Comparison of ENCODE assay signal across 14 cellular contexts in genomic region chr3:14480207-14481017, GRCh38. TPM values are rescaled to one million over a fixed set of nuclear protein-coding genes. Genes with fewer than 3 reads are reported as not detected.
DNase-seq lines count a peak whose midpoint lies in the region; ATAC-seq, FAIRE-seq and TF ChIP-seq lines count a peak whose summit lies in the region.
"Had no signal": no experiment of that assay in that cellular context is flagged by ENCODE, and none has a peak within 500 bp of the region (broad histone marks: within the 10 kb centered on the region; RNA-seq: fewer than 3 reads in every experiment).

No MANE protein-coding gene starts in this region.

- H3K36me3 Mint-ChIP-seq in MCF 10A (ENCODE audit: insufficient read depth, unreplicated experiment) = peaks cover 20% of the 10 kb centered on the region

- TF ChIP-seq CTCF in mammary epithelial cell (conservative IDR thresholded peaks at IDR 0.05 in 1 of 2, IDR thresholded peaks at IDR 0.05 in 1 of 2; ENCODE audit: extremely low read depth in 1 of 2, insufficient read depth in 1 of 2, low read depth in 1 of 2, low read length in 2 of 2) = no peak
- TF ChIP-seq CTCF in MCF 10A (IDR thresholded peaks at IDR 0.05; ENCODE audit: unreplicated experiment) = no peak
- no peak for TF ChIP-seq CTCF in endothelial cell of umbilical vein (IDR thresholded peaks at IDR 0.05; ENCODE audit: extremely low read depth in 1 of 2, insufficient read depth in 1 of 2, low read depth in 1 of 2, low read length in 2 of 2)
- no peak for TF ChIP-seq CTCF in uterus (IDR thresholded peaks at IDR 0.05)

- 45% methylated on average over 8 of the region's 8 CpGs for WGBS in mammary epithelial cell (ENCODE audit: low coverage, missing lambda C conversion rate)

- TF ChIP-seq POLR2A in endothelial cell of umbilical vein (IDR thresholded peaks at IDR 0.05; ENCODE audit: low read depth, low read length) (no peak), uterus (IDR thresholded peaks at IDR 0.05) (no peak)

- ATAC-seq in GM18868 (IDR thresholded peaks at IDR 0.05; ENCODE audit: unreplicated experiment) = no peak
- ATAC-seq: activated naive CD4-positive, alpha-beta T cell treated with anti-CD3 and anti-CD28 coated beads, Interleukin-2, amount 50 U/mL, for 72 hours; GM23338 had no signal

- H3K4me1 Mint-ChIP-seq in MCF 10A (ENCODE audit: insufficient read depth, unreplicated experiment) = no peaks in the 10 kb centered on the region

- no peak overlapping the region for H3K27ac Mint-ChIP-seq in MCF 10A (ENCODE audit: low read depth, unreplicated experiment)
- H3K27ac Mint-ChIP-seq: activated naive CD4-positive, alpha-beta T cell treated with anti-CD3 and anti-CD28 coated beads, Interleukin-2, amount 50 U/mL, for 72 hours; GM23338 had no signal

- H3K9me3 ChIP-seq in mammary epithelial cell (replicated peaks; ENCODE audit: insufficient read depth, low read length) (no peaks in the 10 kb centered on the region), endothelial cell of umbilical vein (replicated peaks; ENCODE audit: control insufficient read depth, insufficient read depth, low read length) (no peaks in the 10 kb centered on the region), uterus (no peaks in the 10 kb centered on the region)
- H3K9me3 ChIP-seq: sigmoid colon had no signal

- no peak overlapping the region for H3K4me3 Mint-ChIP-seq in MCF 10A (ENCODE audit: unreplicated experiment)
- H3K4me3 Mint-ChIP-seq: GM23338 had no signal

- peaks cover 7% of the 10 kb centered on the region for H3K4me1 ChIP-seq in mammary epithelial cell (ENCODE audit: insufficient read depth, low read length)
- H3K4me1 ChIP-seq in endothelial cell of umbilical vein (ENCODE audit: control insufficient read depth, extremely low read depth, insufficient read depth, low read length) = peaks cover 22% of the 10 kb centered on the region
- H3K4me1 ChIP-seq in uterus = peaks cover 25 to 28% of the 10 kb centered on the region in 2 donors

- POLR2A ChIA-PET in MCF 10A (lab: Yijun Ruan, JAX) = no interaction called here
- POLR2A ChIA-PET in endothelial cell of umbilical vein (lab: Charles Lee) = no interaction called here

- CTCF ChIA-PET in mammary epithelial cell (lab: Charles Lee; ENCODE audit: low non-redundant PET) (interaction anchor here (0.6 to 0.8 kb wide), 3 partner anchors 12 to 42 kb away, joined by 4 to 9 read pairs (median 5); no protein-coding TSS in a partner anchor), MCF 10A (lab: Yijun Ruan, JAX) (interaction anchor here (0.5 to 1.0 kb wide), 2 partner anchors 19 to 227 kb away, joined by 3 read pairs; no protein-coding TSS in a partner anchor), endothelial cell of umbilical vein (lab: Charles Lee) (interaction anchor here (0.9 kb wide), 1 partner anchor 277 kb away, joined by 3 read pairs; no protein-coding TSS in a partner anchor)

- H3K9me3 Mint-ChIP-seq in MCF 10A (ENCODE audit: unreplicated experiment) = no peaks in the 10 kb centered on the region
- H3K9me3 Mint-ChIP-seq: activated naive CD4-positive, alpha-beta T cell treated with anti-CD3 and anti-CD28 coated beads, Interleukin-2, amount 50 U/mL, for 72 hours; GM23338 had no signal

- no peaks in the 10 kb centered on the region for H3K27me3 Mint-ChIP-seq in MCF 10A (ENCODE audit: insufficient read depth, unreplicated experiment)

- H2AFZ ChIP-seq in mammary epithelial cell (ENCODE audit: low read depth, low read length) (no peak overlapping the region), endothelial cell of umbilical vein (ENCODE audit: low read depth, low read length) (no peak overlapping the region)
- H2AFZ ChIP-seq: GM23338 had no signal

- H3K4me3 ChIP-seq in mammary epithelial cell (replicated peaks in 1 of 3; ENCODE audit: insufficient read depth in 1 of 3, low read depth in 2 of 3, low read length in 3 of 3) (no peak overlapping the region), endothelial cell of umbilical vein (replicated peaks in 1 of 3; ENCODE audit: insufficient read depth in 1 of 3, low read depth in 1 of 3, low read length in 3 of 3) (no peak overlapping the region), uterus (no peak overlapping the region)
- H3K4me3 ChIP-seq: GM23338, sigmoid colon had no signal

- FAIRE-seq in endothelial cell of umbilical vein (lab: Jason Lieb, UNC) = no peak

- intact Hi-C loops in mammary epithelial cell (cut with micrococcal nuclease) (no loop called here), MCF 10A (cut with micrococcal nuclease) (no loop called here), endothelial cell of umbilical vein (cut with micrococcal nuclease) (no loop called here), uterus (cut with DNase I; ENCODE audit: low total_unique reads) (no loop called here)

- dilution Hi-C loops in mammary epithelial cell (cut with HindIII; ENCODE audit: low sequenced_read_pairs) = no loop called here
- dilution Hi-C loops in endothelial cell of umbilical vein (cut with MboI; ENCODE audit: extremely low pct_ligation_motif_present, low sequenced_read_pairs) = no loop called here

- H3K27me3 ChIP-seq in mammary epithelial cell (ENCODE audit: insufficient read depth, low read length) (no peaks in the 10 kb centered on the region), endothelial cell of umbilical vein (ENCODE audit: control insufficient read depth in 2 of 2, insufficient read depth in 2 of 2, low read length in 2 of 2) (no peaks in the 10 kb centered on the region), uterus (no peaks in the 10 kb centered on the region)
- H3K27me3 ChIP-seq: sigmoid colon had no signal

- H3K79me2 ChIP-seq in mammary epithelial cell (ENCODE audit: insufficient read depth, low read length) (no peaks in the 10 kb centered on the region), endothelial cell of umbilical vein (ENCODE audit: control insufficient read depth, insufficient read depth, low read length) (no peaks in the 10 kb centered on the region)

- H3K36me3 ChIP-seq in mammary epithelial cell (ENCODE audit: insufficient read depth, low read length) = peaks cover 5% of the 10 kb centered on the region
- peaks cover 1 to 3% of the 10 kb centered on the region in 2 experiments for H3K36me3 ChIP-seq in endothelial cell of umbilical vein (ENCODE audit: control insufficient read depth in 2 of 2, extremely low read depth in 1 of 2, insufficient read depth in 2 of 2, low read length in 2 of 2)
- H3K36me3 ChIP-seq in uterus = no peaks in the 10 kb centered on the region

- H3K9ac ChIP-seq in mammary epithelial cell (ENCODE audit: insufficient read depth, low read length) = no peak overlapping the region
- H3K9ac ChIP-seq in endothelial cell of umbilical vein (replicated peaks; ENCODE audit: extremely low read depth, insufficient read depth, low read length) = no peak overlapping the region

- DNase-seq in mammary epithelial cell (peak; percentile 80), MCF 10A (ENCODE audit: unreplicated experiment) (no peak), endothelial cell of umbilical vein (ENCODE audit: low read depth, low spot score) (peak; percentile 87), islet precursor cell (peak; percentile 83), uterus (peak in 1 of 2 donors; percentile 71), UCSD-AML1 (lab: John Stamatoyannopoulos, UW; ENCODE audit: unreplicated experiment) (no peak), occipital lobe (lab: John Stamatoyannopoulos, UW) (no peak)
- DNase-seq: 8988T, NCI-H345, sigmoid colon had no signal

- in situ Hi-C loops in mammary epithelial cell (cut with MboI; ENCODE audit: low sequenced_read_pairs in 2 of 2) = no loop called here

- no peaks in the 10 kb centered on the region for H3K9me1 ChIP-seq in endothelial cell of umbilical vein (replicated peaks; ENCODE audit: control insufficient read depth, extremely low read depth, insufficient read depth, low read length)

- no peaks in the 10 kb centered on the region for H4K20me1 ChIP-seq in mammary epithelial cell (ENCODE audit: insufficient read depth, low read length)
- no peaks in the 10 kb centered on the region for H4K20me1 ChIP-seq in endothelial cell of umbilical vein (replicated peaks; ENCODE audit: control insufficient read depth, extremely low read depth, insufficient read depth, low read length)

- BruUV-seq in mammary epithelial cell (replicated peaks; lab: Mats Ljungman, UMichigan) (no TSS peak), MCF 10A (replicated peaks; lab: Mats Ljungman, UMichigan) (no TSS peak), endothelial cell of umbilical vein (replicated peaks; lab: Mats Ljungman, UMichigan) (no TSS peak)

- no peak overlapping the region for H3K27ac ChIP-seq in mammary epithelial cell (ENCODE audit: insufficient read depth, low read depth, low read length)
- H3K27ac ChIP-seq in endothelial cell of umbilical vein (ENCODE audit: insufficient read depth, low read depth, low read length) = peak overlapping the region; percentile 72
- H3K27ac ChIP-seq in uterus = peak overlapping the region; percentile 11 to 65
- H3K27ac ChIP-seq: sigmoid colon had no signal

- H3K4me2 ChIP-seq in mammary epithelial cell (ENCODE audit: insufficient read depth, low read depth, low read length) (no peak overlapping the region), endothelial cell of umbilical vein (ENCODE audit: insufficient read depth, low read length) (no peak overlapping the region)
- H3K4me2 ChIP-seq: GM23338 had no signal

TF ChIP-seq in endothelial cell of umbilical vein, 7 proteins besides CTCF, POLR2A, EP300 and RAD21 (continues in another document):
- TF ChIP-seq POLR2AphosphoS5 (IDR thresholded peaks at IDR 0.05; ENCODE audit: insufficient read depth, low read depth, low read length) (no peak), MYC (IDR thresholded peaks at IDR 0.05; ENCODE audit: low read depth, low read length) (no peak), EZH2 (IDR thresholded peaks at IDR 0.05; ENCODE audit: borderline replicate concordance, low read depth, low read length, severe bottlenecking) (no peak), JUN (IDR thresholded peaks at IDR 0.05; ENCODE audit: borderline replicate concordance, insufficient read depth, insufficient read length, low read depth) (peak; percentile 50), FOS (IDR thresholded peaks at IDR 0.05; ENCODE audit: borderline replicate concordance, insufficient read depth, low read length) (no peak), GATA2 (IDR thresholded peaks at IDR 0.05; ENCODE audit: insufficient read depth, insufficient read length, low read depth, low read length) (peak; percentile 55)

RNA-seq across cellular contexts. Expression of gene GRIP2, which starts 59.7 kb away (rescaled TPM):
- under 1 TPM in 1 of 2 donors, not detected in 1; 0.17 TPM for total RNA-seq in mammary epithelial cell
- polyA plus RNA-seq in mammary epithelial cell = 0.01 TPM
- polyA minus RNA-seq in mammary epithelial cell = not detected
- total RNA-seq in MCF 10A (2022) = not detected in 2 replicates
- total RNA-seq in endothelial cell of umbilical vein = not detected in 2 replicates
- not detected in 2 replicates for polyA plus RNA-seq in endothelial cell of umbilical vein
- not detected in 2 replicates for polyA plus RNA-seq in endothelial cell of umbilical vein (2011; cell fraction: cytosol; rRNA removed)
- 0.07 TPM in 1 of 2 replicates, not detected in the other for polyA plus RNA-seq in endothelial cell of umbilical vein (2011; cell fraction: nucleus; rRNA removed)
- polyA plus RNA-seq in endothelial cell of umbilical vein (2012) = 0.04 TPM in 1 of 2 replicates, not detected in the other
- polyA minus RNA-seq in endothelial cell of umbilical vein = not detected in 2 replicates
- not detected for polyA minus RNA-seq in endothelial cell of umbilical vein (2011; cell fraction: cytosol; rRNA and poly(A)+ RNA removed)
- polyA minus RNA-seq in endothelial cell of umbilical vein (2011; cell fraction: nucleus; rRNA and poly(A)+ RNA removed) = not detected in 2 replicates
- total RNA-seq in uterus = 1 to 10 TPM in 3 of 4 donors, under 1 TPM in 1; 0.77 to 8.0 (median 2.1) TPM
- total RNA-seq in occipital lobe = 9.7 TPM
- total RNA-seq: activated naive CD4-positive, alpha-beta T cell treated with anti-CD3 and anti-CD28 coated beads, Interleukin-2, amount 50 U/mL, for 72 hours; T-helper 2 cell treated with Interferon-gamma antibody and Interleukin-4, amounts not matched to agents 100 ng/mL and 5 ng/mL, for 36 hours had no signal

Comparison
In these comparisons a context has a peak if more than half of its experiments do, and no peak if none do; other contexts are left out.
1. DNase-seq: peak in mammary epithelial cell (single experiment), endothelial cell of umbilical vein (single experiment) and islet precursor cell (single experiment); none in MCF 10A (single experiment), UCSD-AML1 (single experiment) and occipital lobe (single experiment).